Comparison of ENCODE assay signal across 8 cellular contexts in genomic region chr11:12693485-12694181, GRCh38. TPM values are rescaled to one million over a fixed set of nuclear protein-coding genes. Genes with fewer than 3 reads are reported as not detected.
DNase-seq lines count a peak whose midpoint lies in the region; ATAC-seq, FAIRE-seq and TF ChIP-seq lines count a peak whose summit lies in the region.

No MANE protein-coding gene starts in this region.

- no TSS peak for BruUV-seq in OCI-LY7 (replicated peaks; lab: Mats Ljungman, UMichigan)

- H3K27ac ChIP-seq in OCI-LY7 (ENCODE audit: low read depth, low read length, poor library complexity, severe bottlenecking) (peak overlapping the region; percentile 6), duodenal mucosa (ENCODE audit: low read depth, low read length) (peak overlapping the region; percentile 55), mesendoderm (ENCODE audit: low read depth, low read length) (peak overlapping the region; percentile 16)

- H3K9me2 ChIP-seq in OCI-LY7 (ENCODE audit: insufficient read depth, low read length): no peaks in the 10 kb centered on the region

- no CpG with 5 or more reads among the region's 13 CpGs for WGBS in mesendoderm (ENCODE audit: extremely low coverage, insufficient coverage, low lambda C conversion rate)

- FAIRE-seq in urothelium cell line (lab: Jason Lieb, UNC): no peak

- no peak overlapping the region for H2AK5ac ChIP-seq in mesendoderm (ENCODE audit: low read length)

- peaks cover 16% of the 10 kb centered on the region for H3K79me1 ChIP-seq in mesendoderm (ENCODE audit: low read length)

- CTCF ChIA-PET in OCI-LY7 (lab: Charles Lee; ENCODE audit: unreplicated experiment): interaction anchor here (1.0 kb wide), 1 partner anchor 9 kb away, joined by 3 read pairs; no protein-coding TSS in a partner anchor
- CTCF ChIA-PET in HEK293T (lab: Yijun Ruan, JAX): interaction anchor here (0.7 kb wide), 2 partner anchors 63 to 192 kb away, joined by 3 to 5 read pairs; no protein-coding TSS in a partner anchor

- peak overlapping the region; percentile 29 for H2BK120ac ChIP-seq in mesendoderm (ENCODE audit: low read depth, low read length)

- H4K5ac ChIP-seq in mesendoderm (ENCODE audit: low read length): no peak overlapping the region

- no peak overlapping the region for H3K23ac ChIP-seq in mesendoderm (ENCODE audit: low read length)

- peak overlapping the region; percentile 39 to 56 for H3K9ac ChIP-seq in duodenal mucosa (ENCODE audit: low read depth in 1 of 2, low read length in 2 of 2)
- H3K9ac ChIP-seq in mesendoderm (ENCODE audit: low read length): peak overlapping the region; percentile 44

- no peak overlapping the region for H3K4ac ChIP-seq in mesendoderm (ENCODE audit: low read depth, low read length)

- H4K20me1 ChIP-seq in OCI-LY7 (ENCODE audit: insufficient read depth, low read length): no peaks in the 10 kb centered on the region

- H3K79me2 ChIP-seq in OCI-LY7 (ENCODE audit: insufficient read depth, low read depth, low read length) (no peaks in the 10 kb centered on the region), mesendoderm (ENCODE audit: control insufficient read depth, insufficient read depth, low read length) (peaks cover 91% of the 10 kb centered on the region)

- H3K56ac ChIP-seq in mesendoderm (ENCODE audit: low read length): peak overlapping the region; percentile 62

- no peak for TF ChIP-seq CTCF in OCI-LY7 (conservative IDR thresholded peaks at IDR 0.05; ENCODE audit: low read length)

- no peak overlapping the region for H2BK15ac ChIP-seq in mesendoderm (replicated peaks; ENCODE audit: low read depth)

- H2AFZ ChIP-seq in OCI-LY7 (ENCODE audit: low read length): peak overlapping the region; percentile 33; the same call in 1 of the 2 replicates

- H3K27me3 ChIP-seq in duodenal mucosa (ENCODE audit: control insufficient read depth in 1 of 2, insufficient read depth in 2 of 2, low read length in 2 of 2) (no peaks in the 10 kb centered on the region), mesendoderm (ENCODE audit: insufficient read depth, low read length, poor library complexity) (no peaks in the 10 kb centered on the region)

- H3K9me3 ChIP-seq in OCI-LY7 (ENCODE audit: low read length) (no peaks in the 10 kb centered on the region), duodenal mucosa (ENCODE audit: control insufficient read depth in 1 of 2, low read length in 2 of 2) (no peaks in the 10 kb centered on the region)

- H2BK5ac ChIP-seq in mesendoderm (ENCODE audit: low read length): peak overlapping the region; percentile 10

- POLR2A ChIA-PET in OCI-LY7 (lab: Charles Lee) (interaction anchor here (0.6 to 0.7 kb wide), 2 partner anchors 170 to 1906 kb away, joined by 3 to 4 read pairs; no protein-coding TSS in a partner anchor), HEK293T (lab: Yijun Ruan, JAX) (no interaction called here)

- intact Hi-C loops in OCI-LY7 (cut with micrococcal nuclease; ENCODE audit: unreplicated experiment): no loop called here

- H3K18ac ChIP-seq in mesendoderm (ENCODE audit: low read length): peak overlapping the region; percentile 86

- DNase-seq in A172 (ENCODE audit: low spot score) (peak; percentile 99), HCEC 1CT (peak; percentile 99), OCI-LY7 (ENCODE audit: low spot score) (peak; percentile 22), mesendoderm (peak; percentile 54), urothelium cell line (ENCODE audit: low spot score) (peak; percentile 84), HEK293T (ENCODE audit: extremely low spot score) (no peak)

- H3K4me1 ChIP-seq in OCI-LY7 (ENCODE audit: insufficient read depth, low read length, poor library complexity, severe bottlenecking): peaks cover 58% of the 10 kb centered on the region
- H3K4me1 ChIP-seq in duodenal mucosa (ENCODE audit: control insufficient read depth in 1 of 2, insufficient read depth in 2 of 2, low read length in 2 of 2): peaks cover 35 to 48% of the 10 kb centered on the region in 2 donors
- peaks cover 50% of the 10 kb centered on the region for H3K4me1 ChIP-seq in mesendoderm (ENCODE audit: control insufficient read depth, low read depth, low read length)

- H3K36me3 ChIP-seq in OCI-LY7 (ENCODE audit: insufficient read depth, low read length) (no peaks in the 10 kb centered on the region), duodenal mucosa (ENCODE audit: control insufficient read depth in 1 of 2, insufficient read depth in 2 of 2, low read length in 2 of 2) (no peaks in the 10 kb centered on the region), mesendoderm (ENCODE audit: control insufficient read depth, insufficient read depth, low read length) (no peaks in the 10 kb centered on the region)

- H3K4me3 ChIP-seq in OCI-LY7 (ENCODE audit: low read depth, low read length, poor library complexity, severe bottlenecking) (peak overlapping the region; percentile 45), duodenal mucosa (ENCODE audit: low read depth in 1 of 2, low read length in 2 of 2) (peak overlapping the region; percentile 7 to 27), mesendoderm (ENCODE audit: low read length) (no peak overlapping the region)

- H3K4me2 ChIP-seq in OCI-LY7 (ENCODE audit: low read length) (peak overlapping the region; percentile 57), mesendoderm (ENCODE audit: low read length) (no peak overlapping the region)

- no peak overlapping the region for H4K8ac ChIP-seq in mesendoderm (ENCODE audit: low read depth, low read length)

- ATAC-seq in HG02610 (IDR thresholded peaks at IDR 0.05; ENCODE audit: unreplicated experiment): no peak

TF ChIP-seq in HEK293T, 16 proteins besides CTCF, POLR2A, EP300 and RAD21:
- TF ChIP-seq ELF4 (IDR thresholded peaks at IDR 0.05) (no peak), FOXA1 (IDR thresholded peaks at IDR 0.05) (no peak), HDGF (IDR thresholded peaks at IDR 0.05; ENCODE audit: borderline replicate concordance) (no peak), ARNT (IDR thresholded peaks at IDR 0.05) (no peak), FOXM1 (IDR thresholded peaks at IDR 0.05; ENCODE audit: borderline replicate concordance) (no peak), NFRKB (IDR thresholded peaks at IDR 0.05) (no peak), SP1 (IDR thresholded peaks at IDR 0.05) (no peak), BHLHE40 (IDR thresholded peaks at IDR 0.05; ENCODE audit: borderline replicate concordance) (no peak), FOXK2 (IDR thresholded peaks at IDR 0.05) (no peak), CTBP1 (IDR thresholded peaks at IDR 0.05; ENCODE audit: borderline replicate concordance) (no peak), TARDBP (IDR thresholded peaks at IDR 0.05) (no peak), SUZ12 (IDR thresholded peaks at IDR 0.05) (no peak), L3MBTL2 (conservative IDR thresholded peaks at IDR 0.05) (no peak), LEF1 (IDR thresholded peaks at IDR 0.05; ENCODE audit: borderline replicate concordance) (no peak), ZNF384 (IDR thresholded peaks at IDR 0.05) (no peak), PKNOX1 (IDR thresholded peaks at IDR 0.05) (no peak)

RNA-seq across cellular contexts. Expression of gene TEAD1, which starts 19.4 kb away (rescaled TPM):
- total RNA-seq in A172 (2014; rRNA removed; shearing (Covaris generic)): 69.5 and 92.5 TPM in 2 replicates
- total RNA-seq in OCI-LY7 (2014; rRNA removed; shearing (Covaris generic)): 10.8 and 11.5 TPM in 2 replicates
- total RNA-seq in OCI-LY7 (2022): 3.6 and 5.6 TPM in 2 replicates
- polyA plus RNA-seq in mesendoderm (2013, experiment 1 of 2): 57.5 TPM
- polyA plus RNA-seq in mesendoderm (2013, experiment 2 of 2): 58.2 TPM
